In genomic region chr19:58563034-58563573, GRCh38 we compare ENCODE assay signal across 8 cellular contexts. TPM values are rescaled to one million over a fixed set of nuclear protein-coding genes. Genes with fewer than 3 reads are reported as not detected.
A peak's percentile ranks its signal among the peaks of the same experiment; 100 is the strongest.
DNase-seq lines count a peak whose midpoint lies in the region; ATAC-seq and TF ChIP-seq lines count a peak whose summit lies in the region.

No MANE protein-coding gene starts in this region.

- intact Hi-C loops in dendritic cell treated with granulocyte-macrophage colony-stimulating factor and Interleukin-4, amounts not matched to agents 40 ng/mL and 50 ng/mL, for 4 days (cut with micrococcal nuclease) = no loop called here
- intact Hi-C loops in natural killer cell (cut with micrococcal nuclease) = no loop called here

- peak overlapping the region; percentile 51 for H3K4me3 ChIP-seq in AG10803 (ENCODE audit: low read length)
- peak overlapping the region; percentile 49 for H3K4me3 ChIP-seq in HUES64 (ENCODE audit: low read length)

- no peaks in the 10 kb centered on the region for H3K4me1 ChIP-seq in HUES64 (ENCODE audit: insufficient read depth, low read length)

- WGBS in HUES64 = 69% methylated on average over 40 of the region's 40 CpGs

- H3K9me3 Mint-ChIP-seq in dendritic cell treated with granulocyte-macrophage colony-stimulating factor and Interleukin-4, amounts not matched to agents 40 ng/mL and 50 ng/mL, for 4 days = no peaks in the 10 kb centered on the region
- H3K9me3 Mint-ChIP-seq in natural killer cell = no peaks in the 10 kb centered on the region

- ATAC-seq in natural killer cell = no peak
- ATAC-seq in HG03457 (IDR thresholded peaks at IDR 0.05; ENCODE audit: unreplicated experiment) = no peak
- no peak for ATAC-seq in HG02981 (IDR thresholded peaks at IDR 0.05; ENCODE audit: unreplicated experiment)
- no peak for ATAC-seq in HG02870 (IDR thresholded peaks at IDR 0.05; ENCODE audit: unreplicated experiment)

- H3K9ac ChIP-seq in HUES64 (ENCODE audit: low read depth, low read length) = peak overlapping the region; percentile 58

- peaks cover 12% of the 10 kb centered on the region; the same call in 1 of the 2 replicates for H3K36me3 ChIP-seq in HUES64 (ENCODE audit: insufficient read depth, low read length)

- no peak for TF ChIP-seq CTCF in AG10803 (conservative IDR thresholded peaks at IDR 0.05; ENCODE audit: low read length)
- no peak for TF ChIP-seq CTCF in natural killer cell (IDR thresholded peaks at IDR 0.05)

- H3K27ac ChIP-seq in HUES64 (ENCODE audit: low read depth, low read length) = no peak overlapping the region

- H3K36me3 Mint-ChIP-seq in dendritic cell treated with granulocyte-macrophage colony-stimulating factor and Interleukin-4, amounts not matched to agents 40 ng/mL and 50 ng/mL, for 4 days (ENCODE audit: low read depth) = peaks cover 52% of the 10 kb centered on the region
- H3K36me3 Mint-ChIP-seq in natural killer cell = no peaks in the 10 kb centered on the region

- H3K27me3 Mint-ChIP-seq in dendritic cell treated with granulocyte-macrophage colony-stimulating factor and Interleukin-4, amounts not matched to agents 40 ng/mL and 50 ng/mL, for 4 days = peaks cover 52% of the 10 kb centered on the region
- H3K27me3 Mint-ChIP-seq in natural killer cell (ENCODE audit: low read depth in 2 of 2) = no peaks in the 10 kb centered on the region

- H3K4me1 Mint-ChIP-seq in dendritic cell treated with granulocyte-macrophage colony-stimulating factor and Interleukin-4, amounts not matched to agents 40 ng/mL and 50 ng/mL, for 4 days (ENCODE audit: low read depth) = peaks cover 50% of the 10 kb centered on the region
- H3K4me1 Mint-ChIP-seq in natural killer cell = peaks cover 26 to 55% of the 10 kb centered on the region in 2 donors

- peaks cover 30% of the 10 kb centered on the region for H3K27me3 ChIP-seq in HUES64 (ENCODE audit: insufficient read depth, low read length)

- no peak for DNase-seq in AG10803 (ENCODE audit: low read depth)
- no peak for DNase-seq in natural killer cell
- no peak for DNase-seq in NCI-H774 (lab: John Stamatoyannopoulos, UW)

- H3K9me3 ChIP-seq in HUES64 (ENCODE audit: insufficient read depth, low read depth, low read length) = no peaks in the 10 kb centered on the region

- H3K27ac Mint-ChIP-seq in dendritic cell treated with granulocyte-macrophage colony-stimulating factor and Interleukin-4, amounts not matched to agents 40 ng/mL and 50 ng/mL, for 4 days = peak overlapping the region; percentile 44
- peak overlapping the region in 1 of 2 donors; percentile 99 for H3K27ac Mint-ChIP-seq in natural killer cell

- peak overlapping the region; percentile 60 for H3K4me3 Mint-ChIP-seq in dendritic cell treated with granulocyte-macrophage colony-stimulating factor and Interleukin-4, amounts not matched to agents 40 ng/mL and 50 ng/mL, for 4 days
- H3K4me3 Mint-ChIP-seq in natural killer cell = peak overlapping the region; percentile 84

RNA-seq across cellular contexts. Expression of gene UBE2M, which starts 4.7 kb away (rescaled TPM):
- polyA plus RNA-seq in HUES64 (2013, experiment 1 of 2) = 89.2 TPM
- 96.9 TPM for polyA plus RNA-seq in HUES64 (2013, experiment 2 of 2)
- total RNA-seq in natural killer cell = 10 to 100 TPM; 71.0 to 89.5 (median 81.9) TPM

RNA-seq across cellular contexts. Expression of gene CHMP2A, which starts 8.2 kb away (rescaled TPM):
- polyA plus RNA-seq in HUES64 (2013, experiment 1 of 2) = 60.7 TPM
- 80.1 TPM for polyA plus RNA-seq in HUES64 (2013, experiment 2 of 2)
- total RNA-seq in natural killer cell = 10 to 100 TPM; 82.7 to 95.7 (median 94.7) TPM

RNA-seq across cellular contexts. Expression of gene MZF1, which starts 10.0 kb away (rescaled TPM):
- polyA plus RNA-seq in HUES64 (2013, experiment 1 of 2) = 9.8 TPM
- polyA plus RNA-seq in HUES64 (2013, experiment 2 of 2) = 8.4 TPM
- total RNA-seq in natural killer cell = 10 to 100 TPM; 24.9 to 40.1 (median 37.3) TPM

RNA-seq across cellular contexts. Expression of gene TRIM28, which starts 19.2 kb away (rescaled TPM):
- 815 TPM for polyA plus RNA-seq in HUES64 (2013, experiment 1 of 2)
- polyA plus RNA-seq in HUES64 (2013, experiment 2 of 2) = 757 TPM
- total RNA-seq in natural killer cell = 100 to 1,000 TPM; 330 to 451 (median 408) TPM

RNA-seq across cellular contexts. Expression of gene ZBTB45, which starts 43.5 kb away (rescaled TPM):
- polyA plus RNA-seq in HUES64 (2013, experiment 1 of 2) = 15.2 TPM
- polyA plus RNA-seq in HUES64 (2013, experiment 2 of 2) = 17.4 TPM
- total RNA-seq in natural killer cell = 10 to 100 TPM in 1 of 3 donors, 1 to 10 TPM in 2; 9.6 to 12.6 (median 9.8) TPM
